ENCODE assay signal across 24 cellular contexts in the genomic region with DNA sequence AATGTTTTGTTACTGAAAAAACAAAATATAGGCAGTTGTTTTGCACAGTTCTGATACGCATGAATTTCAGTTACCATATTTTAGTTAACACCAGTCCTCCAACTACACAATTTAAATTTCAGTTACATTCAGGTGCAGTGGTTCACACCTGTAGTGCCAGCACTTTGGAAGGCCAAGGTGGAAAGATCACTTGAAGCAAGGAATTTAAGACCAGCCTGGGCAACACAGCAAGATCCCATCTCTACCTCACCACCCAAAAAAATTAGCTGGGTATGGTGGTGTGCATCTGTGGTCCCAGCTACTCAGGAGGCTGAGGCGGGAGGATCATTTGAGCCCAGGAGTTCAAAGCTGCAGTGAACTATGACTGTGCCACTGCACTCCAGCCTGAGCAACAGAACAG.
"Had no signal": no experiment of that assay in that cellular context is flagged by ENCODE, and none has a peak within 500 bp of the region (broad histone marks: within the 10 kb centered on the region; RNA-seq: fewer than 3 reads in every experiment).

No MANE protein-coding gene starts in this region.

- H3K27me3 Mint-ChIP-seq: memory B cell; naive thymus-derived CD8-positive, alpha-beta T cell; stimulated activated naive CD8-positive, alpha-beta T cell treated with anti-CD3 and anti-CD28 coated beads, Interleukin-15, Interleukin-2, amounts not matched to agents 100 ng/mL and 50 ng/mL, for 24 hours; type B pancreatic cell had no signal

- H3K4me3 ChIP-seq: left ventricle myocardium inferior, pancreas, prostate gland, sigmoid colon, spleen, suprapubic skin, thoracic aorta, tibial artery, uterus had no signal

- H3K9me3 Mint-ChIP-seq: memory B cell; naive thymus-derived CD8-positive, alpha-beta T cell; nephron; neural crest cell; stimulated activated effector memory CD8-positive, alpha-beta T cell treated with anti-CD3 and anti-CD28 coated beads, Interleukin-12 subunit alpha, Interleukin-12 subunit beta, amount 100 ng/mL, for 72 hours; stimulated activated naive CD8-positive, alpha-beta T cell treated with anti-CD3 and anti-CD28 coated beads, Interleukin-15, Interleukin-2, amounts not matched to agents 100 ng/mL and 50 ng/mL, for 24 hours; type B pancreatic cell had no signal

- H3K4me3 Mint-ChIP-seq: memory B cell; nephron; neural crest cell; stimulated activated effector memory CD8-positive, alpha-beta T cell treated with anti-CD3 and anti-CD28 coated beads, Interleukin-12 subunit alpha, Interleukin-12 subunit beta, amount 100 ng/mL, for 72 hours; stimulated activated naive CD8-positive, alpha-beta T cell treated with anti-CD3 and anti-CD28 coated beads, Interleukin-15, Interleukin-2, amounts not matched to agents 100 ng/mL and 50 ng/mL, for 24 hours; type B pancreatic cell had no signal

- ATAC-seq: naive thymus-derived CD8-positive, alpha-beta T cell; pancreas; right cardiac atrium; stimulated activated effector memory CD8-positive, alpha-beta T cell treated with anti-CD3 and anti-CD28 coated beads, Interleukin-12 subunit alpha, Interleukin-12 subunit beta, amount 100 ng/mL, for 72 hours had no signal

- DNase-seq: islet precursor cell; left ventricle myocardium inferior; naive thymus-derived CD8-positive, alpha-beta T cell; nucleus accumbens; pancreas; posterior cingulate gyrus; retina; right cardiac atrium; sigmoid colon; spleen; stimulated activated CD4-positive, alpha-beta T cell treated with anti-CD3 and anti-CD28 coated beads, Interleukin-4, amount 100 ng/mL, for 24 hours; stimulated activated naive CD4-positive, alpha-beta T cell; tibial artery; uterus had no signal

- H3K4me1 Mint-ChIP-seq: nephron had no signal

- H3K36me3 ChIP-seq: left ventricle myocardium inferior, pancreas, prostate gland, sigmoid colon, suprapubic skin, thoracic aorta, tibial artery, uterus had no signal

- H3K27ac Mint-ChIP-seq: nephron, type B pancreatic cell had no signal

- H3K4me1 ChIP-seq: pancreas, prostate gland, uterus had no signal

- FAIRE-seq: pancreas, small intestine had no signal

- H3K9me3 ChIP-seq: left ventricle myocardium inferior, pancreas, prostate gland, sigmoid colon, spleen, suprapubic skin, thoracic aorta, tibial artery, uterus had no signal

- H3K27ac ChIP-seq: left ventricle myocardium inferior, pancreas, prostate gland, sigmoid colon, spleen, suprapubic skin, thoracic aorta, tibial artery, uterus had no signal

- H3K27me3 ChIP-seq: pancreas, sigmoid colon, spleen, suprapubic skin, tibial artery, uterus had no signal
